Comparison of ENCODE assay signal across 8 cellular contexts in the genomic region with DNA sequence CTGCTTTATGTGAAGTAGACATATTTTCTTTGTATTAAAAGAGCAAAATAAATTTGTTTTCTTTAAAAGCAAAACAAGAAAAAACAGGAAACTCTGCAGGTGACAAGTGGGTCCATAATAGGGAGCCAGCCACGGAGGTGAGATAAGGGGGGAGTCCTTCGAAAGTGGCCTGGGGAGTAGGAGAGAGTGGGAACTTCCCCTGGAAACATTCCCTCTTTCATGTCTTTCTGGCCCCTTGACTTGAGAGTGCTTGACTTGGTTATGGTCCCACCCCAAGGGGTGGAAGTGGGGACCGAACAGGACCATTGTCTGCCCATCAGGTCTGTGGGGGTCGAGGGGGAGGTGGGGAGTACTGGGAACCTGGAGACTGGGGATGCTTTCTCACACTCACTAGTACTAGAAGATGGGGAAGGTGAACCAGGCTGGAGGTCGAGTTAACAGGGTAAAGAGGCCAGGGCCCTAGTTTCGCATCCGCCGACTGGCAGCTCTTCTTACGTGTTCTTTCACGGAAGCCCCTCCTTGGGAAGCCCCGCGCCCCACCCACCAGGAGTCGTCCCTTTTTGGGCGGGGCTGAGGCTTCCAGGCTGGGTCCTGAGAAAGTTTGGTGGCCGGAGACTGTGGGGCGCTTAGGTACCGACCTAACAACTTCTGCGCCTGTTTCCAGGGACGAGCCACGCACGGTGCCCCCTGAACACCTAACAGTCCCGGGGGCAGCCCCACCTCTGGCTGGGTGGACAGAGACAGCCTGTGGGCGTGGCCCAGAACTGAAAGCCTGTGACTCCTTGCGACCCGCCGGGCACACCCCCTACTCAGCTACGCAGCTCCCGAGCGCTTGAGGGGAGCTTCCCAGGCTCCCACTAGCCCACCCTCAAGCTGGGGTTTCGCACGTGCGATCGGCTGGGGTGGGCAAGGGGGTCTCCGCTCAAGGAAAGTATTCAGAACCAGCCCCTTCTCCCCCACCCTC. TPM values are rescaled to one million over a fixed set of nuclear protein-coding genes. Genes with fewer than 3 reads are reported as not detected.
A peak's percentile ranks its signal among the peaks of the same experiment; 100 is the strongest.
DNase-seq lines count a peak whose midpoint lies in the region; ATAC-seq and TF ChIP-seq lines count a peak whose summit lies in the region.

No MANE protein-coding gene starts in this region.

- ATAC-seq in GM18498 (IDR thresholded peaks at IDR 0.05; ENCODE audit: unreplicated experiment), result peak; percentile 46

- H3K9me3 ChIP-seq in HEK293 (ENCODE audit: control insufficient read depth, insufficient read depth, low read depth, low read length), result no peaks in the 10 kb centered on the region

- CTCF ChIA-PET in HEK293 (lab: Yijun Ruan, JAX), result interaction anchor here (0.7 to 7.4 kb wide), 8 partner anchors 9 to 253 kb away, joined by 3 to 155 read pairs (median 7); a partner anchor contains a TSS

- POLR2A ChIA-PET in HEK293 (lab: Yijun Ruan, JAX), result interaction anchor here (1.7 kb wide), 1 partner anchor 141 kb away, joined by 5 read pairs; no protein-coding TSS in a partner anchor

- H3K4me3 ChIP-seq in HEK293 (ENCODE audit: low read depth, low read length) (peak overlapping the region; percentile 75), skeletal muscle cell (ENCODE audit: low read depth, low read length) (peak overlapping the region; percentile 66)

- peaks cover 0 to 3% of the 10 kb centered on the region in 2 experiments; a peak in 1 of 3 replicates for H3K36me3 ChIP-seq in HEK293 (ENCODE audit: control insufficient read depth in 2 of 2, insufficient read depth in 1 of 2, low read length in 2 of 2)

- no peak overlapping the region; the same call in 1 of the 2 replicates for H3K27ac ChIP-seq in HEK293 (ENCODE audit: extremely low read depth, low read depth, low read length)

- no peaks in the 10 kb centered on the region for H3K4me1 ChIP-seq in HEK293 (ENCODE audit: control insufficient read depth, insufficient read depth, low read length)

- no peak for TF ChIP-seq CTCF in HEK293 (tag by site-specific recombination; IDR thresholded peaks at IDR 0.05)

- peak; percentile 63 for DNase-seq in NOMO-1 treated with DMSO at 0.1 percent for 48 hours (lab: John Stamatoyannopoulos, UW; ENCODE audit: unreplicated experiment)
- peak; percentile 90 for DNase-seq in activated T-cell treated with anti-CD3 and anti-CD28 coated beads, Interleukin-2, amount 50 U/mL, for 48 hours
- DNase-seq in glomerular visceral epithelial cell (ENCODE audit: extremely low spot score), result peak; percentile 32
- no peak for DNase-seq in skeletal muscle cell (ENCODE audit: low read depth)
- no peak for DNase-seq in HT-29 (ENCODE audit: low spot score)
- DNase-seq in cerebellar cortex (ENCODE audit: low spot score), result no peak

TF ChIP-seq in HEK293, 187 proteins besides CTCF, POLR2A, EP300 and RAD21:
- TF ChIP-seq ZNF223 (tag by site-specific recombination; IDR thresholded peaks at IDR 0.05) (no peak), ZNF335 (tag by site-specific recombination; conservative IDR thresholded peaks at IDR 0.05) (peak; percentile 67), PRDM1 (tag by site-specific recombination; IDR thresholded peaks at IDR 0.05) (peak; percentile 79), SP3 (tag by site-specific recombination; IDR thresholded peaks at IDR 0.05) (peak; percentile 67), KLF1 (tag by site-specific recombination; IDR thresholded peaks at IDR 0.05) (peak; percentile 49; the same call in 1 of the 2 replicates), TRIM28 (IDR thresholded peaks at IDR 0.05; ENCODE audit: borderline replicate concordance, low read length) (no peak), KLF9 (tag by site-specific recombination; IDR thresholded peaks at IDR 0.05; ENCODE audit: low read depth) (peak; percentile 90), SP2 (tag by site-specific recombination; IDR thresholded peaks at IDR 0.05) (peak; percentile 68)
- TF ChIP-seq, protein P1, sequence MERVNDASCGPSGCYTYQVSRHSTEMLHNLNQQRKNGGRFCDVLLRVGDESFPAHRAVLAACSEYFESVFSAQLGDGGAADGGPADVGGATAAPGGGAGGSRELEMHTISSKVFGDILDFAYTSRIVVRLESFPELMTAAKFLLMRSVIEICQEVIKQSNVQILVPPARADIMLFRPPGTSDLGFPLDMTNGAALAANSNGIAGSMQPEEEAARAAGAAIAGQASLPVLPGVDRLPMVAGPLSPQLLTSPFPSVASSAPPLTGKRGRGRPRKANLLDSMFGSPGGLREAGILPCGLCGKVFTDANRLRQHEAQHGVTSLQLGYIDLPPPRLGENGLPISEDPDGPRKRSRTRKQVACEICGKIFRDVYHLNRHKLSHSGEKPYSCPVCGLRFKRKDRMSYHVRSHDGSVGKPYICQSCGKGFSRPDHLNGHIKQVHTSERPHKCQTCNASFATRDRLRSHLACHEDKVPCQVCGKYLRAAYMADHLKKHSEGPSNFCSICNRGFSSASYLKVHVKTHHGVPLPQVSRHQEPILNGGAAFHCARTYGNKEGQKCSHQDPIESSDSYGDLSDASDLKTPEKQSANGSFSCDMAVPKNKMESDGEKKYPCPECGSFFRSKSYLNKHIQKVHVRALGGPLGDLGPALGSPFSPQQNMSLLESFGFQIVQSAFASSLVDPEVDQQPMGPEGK (tag by site-specific recombination; IDR thresholded peaks at IDR 0.05), result peak; percentile 54; the same call in 1 of the 2 replicates

RNA-seq across cellular contexts. Expression of a gene that starts 0.8 kb away (rescaled TPM):
- 33.6 and 35.4 TPM in 2 replicates for total RNA-seq in HT-29 (2014; rRNA removed; shearing (Covaris generic))

RNA-seq across cellular contexts. Expression of a gene that starts 0.8 kb away (rescaled TPM):
- total RNA-seq in HT-29 (2014; rRNA removed; shearing (Covaris generic)), result 27.7 and 34.6 TPM in 2 replicates

RNA-seq across cellular contexts. Expression of a gene that starts 5.6 kb away (rescaled TPM):
- 42.1 and 44.2 TPM in 2 replicates for total RNA-seq in HT-29 (2014; rRNA removed; shearing (Covaris generic))

RNA-seq across cellular contexts. Expression of a gene that starts 8.1 kb away (rescaled TPM):
- total RNA-seq in HT-29 (2014; rRNA removed; shearing (Covaris generic)), result 10.7 and 13.5 TPM in 2 replicates

RNA-seq across cellular contexts. Expression of a gene that starts 11.4 kb away (rescaled TPM):
- total RNA-seq in HT-29 (2014; rRNA removed; shearing (Covaris generic)), result 95.1 and 97.0 TPM in 2 replicates

Comparison
In these comparisons a context has a peak if more than half of its experiments do, and no peak if none do; other contexts are left out.
1. DNase-seq: peak in NOMO-1 treated with DMSO at 0.1 percent for 48 hours (single experiment), activated T-cell treated with anti-CD3 and anti-CD28 coated beads, Interleukin-2, amount 50 U/mL, for 48 hours (2 of 2) and glomerular visceral epithelial cell (single experiment); none in skeletal muscle cell (single experiment), HT-29 (single experiment) and cerebellar cortex (single experiment).